Comparison of ENCODE assay signal across 8 cellular contexts in genomic region chr9:109119439-109120203, GRCh38. TPM values are rescaled to one million over a fixed set of nuclear protein-coding genes. Genes with fewer than 3 reads are reported as not detected.
DNase-seq lines count a peak whose midpoint lies in the region; TF ChIP-seq lines count a peak whose summit lies in the region.

TMEM245 (minus strand) TSS chr9:109119947; CDS start chr9:109119913, 34 bp downstream.

- TF ChIP-seq POLR2A in stomach (IDR thresholded peaks at IDR 0.05) = no peak

- H3K27me3 ChIP-seq in H9 (ENCODE audit: insufficient read depth, low read length) (no peaks in the 10 kb centered on the region), MG63 (no peaks in the 10 kb centered on the region), neural cell (ENCODE audit: insufficient read depth, low read depth, low read length) (no peaks in the 10 kb centered on the region), stomach (no peaks in the 10 kb centered on the region)

- H2AK5ac ChIP-seq in H9 (ENCODE audit: insufficient read length, low read length) = no peak within 1 kb of the TSS

- peaks cover 30 to 40% of the 10 kb centered on the region in 2 experiments for H3K4me1 Mint-ChIP-seq in H9

- H3K23ac ChIP-seq in H9 (ENCODE audit: insufficient read length, low read depth, low read length) = peak within 1 kb of the TSS; percentile 59

- no peak within 1 kb of the TSS for H2BK15ac ChIP-seq in H9 (ENCODE audit: low read depth, low read length)

- peaks cover 10% of the 10 kb centered on the region for H3K4me1 ChIP-seq in H9 (ENCODE audit: insufficient read depth, low read length)
- H3K4me1 ChIP-seq in stomach = peaks cover 37 to 53% (median 52%) of the 10 kb centered on the region in 4 donors

- H3K4ac ChIP-seq in H9 (ENCODE audit: low read depth, low read length) = no peak within 1 kb of the TSS

- TF ChIP-seq EP300 in neural cell (conservative IDR thresholded peaks at IDR 0.05; ENCODE audit: poor library complexity, severe bottlenecking) = peak; percentile 66
- no peak for TF ChIP-seq EP300 in stomach (IDR thresholded peaks at IDR 0.05)

- H2BK12ac ChIP-seq in H9 (ENCODE audit: insufficient read length, low read depth, low read length) = no peak within 1 kb of the TSS

- no peak within 1 kb of the TSS for H2BK5ac ChIP-seq in H9 (ENCODE audit: insufficient read length, low read length)

- intact Hi-C loops in stomach (cut with DNase I; ENCODE audit: low total_unique reads) = no loop called here

- no peak within 1 kb of the TSS for H4K8ac ChIP-seq in H9 (replicated peaks; ENCODE audit: insufficient read length, low read depth, low read length)

- peaks cover 38% of the 10 kb centered on the region for H3K79me2 ChIP-seq in H9 (ENCODE audit: insufficient read depth, low read length)
- peaks cover 31% of the 10 kb centered on the region for H3K79me2 ChIP-seq in neural cell (replicated peaks; ENCODE audit: insufficient read depth, low read length)

- H3K27me3 Mint-ChIP-seq in H9 (ENCODE audit: low read depth) = no peaks in the 10 kb centered on the region

- peak within 1 kb of the TSS; percentile 43 for H3K18ac ChIP-seq in H9 (ENCODE audit: insufficient read length, low read depth, low read length)

- H3K36me3 ChIP-seq in MG63 = no peaks in the 10 kb centered on the region
- no peaks in the 10 kb centered on the region for H3K36me3 ChIP-seq in neural cell (ENCODE audit: insufficient read depth, low read length)
- H3K36me3 ChIP-seq in stomach = no peaks in the 10 kb centered on the region

- H2BK120ac ChIP-seq in H9 (ENCODE audit: low read depth, low read length, poor library complexity, severe bottlenecking) = no peak within 1 kb of the TSS

- no peaks in the 10 kb centered on the region for H3K9me2 ChIP-seq in neural cell (ENCODE audit: insufficient read depth, low read length)

- H2BK20ac ChIP-seq in H9 (ENCODE audit: low read depth, low read length, poor library complexity, severe bottlenecking) = no peak within 1 kb of the TSS

- no CpG with 5 or more reads among the region's 88 CpGs for WGBS in H9 (ENCODE audit: extremely low coverage, insufficient read length, low lambda C conversion rate)
- WGBS in stomach, 5 donors = 0 to 1% (median 0%) methylated on average over 8 to 88 of the region's 88 CpGs

- no peak within 1 kb of the TSS for H4K5ac ChIP-seq in H9 (ENCODE audit: insufficient read length, low read depth, low read length)

- H3F3A ChIP-seq in neural cell (ENCODE audit: insufficient read depth, low read length, poor library complexity, severe bottlenecking) = no peaks in the 10 kb centered on the region

- H2AFZ ChIP-seq in H9 (ENCODE audit: low read length) (peak within 1 kb of the TSS; percentile 58), neural cell (ENCODE audit: low read depth, low read length) (peak within 1 kb of the TSS; percentile 33)

- H3K9ac ChIP-seq in H9 (ENCODE audit: extremely low read depth, insufficient read length, low read length) (peak within 1 kb of the TSS; percentile 95), neural cell (ENCODE audit: low read length) (peak within 1 kb of the TSS; percentile 86)

- no peak within 1 kb of the TSS for H3K27ac ChIP-seq in H9 (ENCODE audit: insufficient read length, low read depth, low read length)
- peak within 1 kb of the TSS; percentile 87 for H3K27ac ChIP-seq in neural cell (ENCODE audit: low read length)
- H3K27ac ChIP-seq in stomach = peak within 1 kb of the TSS; percentile 88 to 97 (median 93)

- peak within 1 kb of the TSS; percentile 93 to 97 for H3K4me3 Mint-ChIP-seq in H9

- peak; percentile 39 for TF ChIP-seq RAD21 in neural cell (conservative IDR thresholded peaks at IDR 0.05)

- H3K23me2 ChIP-seq in H9 (ENCODE audit: insufficient read length, low read depth, low read length, poor library complexity, severe bottlenecking) = peaks cover 9% of the 10 kb centered on the region

- peak within 1 kb of the TSS; percentile 61 to 93 (median 91); a peak in 6 of 7 replicates for H3K27ac Mint-ChIP-seq in H9

- H4K20me1 ChIP-seq in H9 (ENCODE audit: control insufficient read depth, insufficient read depth, insufficient read length) (no peaks in the 10 kb centered on the region), neural cell (ENCODE audit: insufficient read depth) (no peaks in the 10 kb centered on the region)

- TF ChIP-seq CTCF in H9 (conservative IDR thresholded peaks at IDR 0.05) = no peak
- TF ChIP-seq CTCF in neural cell (IDR thresholded peaks at IDR 0.05; ENCODE audit: poor library complexity, severe bottlenecking) = peak; percentile 39
- TF ChIP-seq CTCF in stomach (IDR thresholded peaks at IDR 0.05) = no peak

- DNase-seq in ELR (ENCODE audit: low read depth) (peak; percentile 99), H9 (peak; percentile 99), MG63 (peak; percentile 99), SHP77 treated with DMSO at 0.1 percent for 48 hours (lab: John Stamatoyannopoulos, UW) (peak; percentile 95), fibroblast of the conjunctiva (ENCODE audit: low read depth) (peak; percentile 99), stomach (peak; percentile 96)
- DNase-seq in activated effector memory CD4-positive, alpha-beta T cell treated with anti-CD3 and anti-CD28 coated beads, Interleukin-2, amount 50 U/mL, for 16 hours = peak; percentile 97

- H4K91ac ChIP-seq in H9 (ENCODE audit: insufficient read length, low read depth, low read length) = no peak within 1 kb of the TSS

- H3K56ac ChIP-seq in H9 (ENCODE audit: insufficient read length, low read depth, low read length) = peak within 1 kb of the TSS; percentile 35

- H3K14ac ChIP-seq in H9 (ENCODE audit: insufficient read depth, low read length) = peak within 1 kb of the TSS; percentile 70

- H3T11ph ChIP-seq in H9 (ENCODE audit: low read length) = no peak within 1 kb of the TSS

- H3K4me3 ChIP-seq in MG63 (peak within 1 kb of the TSS; percentile 80), neural cell (ENCODE audit: low read length) (peak within 1 kb of the TSS; percentile 98), stomach (peak within 1 kb of the TSS; percentile 79 to 98 (median 86))

- H3K9me3 ChIP-seq in H9 (ENCODE audit: control insufficient read depth, low read depth, low read length) (no peaks in the 10 kb centered on the region), MG63 (no peaks in the 10 kb centered on the region), neural cell (ENCODE audit: low read length) (no peaks in the 10 kb centered on the region), stomach (no peaks in the 10 kb centered on the region)

- H3K4me2 ChIP-seq in H9 (ENCODE audit: insufficient read depth, insufficient read length, low read length) (peak within 1 kb of the TSS; percentile 100), neural cell (ENCODE audit: low read length) (peak within 1 kb of the TSS; percentile 94)

- 0 out of 5 replicates have a peak, but pooled peaks cover 0 to 3% of the 10 kb centered on the region in 2 experiments for H3K9me3 Mint-ChIP-seq in H9

- H3K36me3 Mint-ChIP-seq in H9 (ENCODE audit: insufficient read depth in 1 of 3, low read depth in 3 of 3) = peaks cover 13 to 15% (median 14%) of the 10 kb centered on the region in 3 experiments; a peak in 6 of 7 replicates

- H3K79me1 ChIP-seq in H9 (ENCODE audit: insufficient read depth, low read depth, low read length, poor library complexity, severe bottlenecking) = peaks cover 9% of the 10 kb centered on the region

TF ChIP-seq in neural cell, 6 proteins besides CTCF, POLR2A, EP300 and RAD21:
- TF ChIP-seq TAF1 (IDR thresholded peaks at IDR 0.05; ENCODE audit: low read depth) (peak; percentile 19), REST (IDR thresholded peaks at IDR 0.05; ENCODE audit: borderline replicate concordance) (peak; percentile 34), SMC3 (conservative IDR thresholded peaks at IDR 0.05; ENCODE audit: poor library complexity) (peak; percentile 39), MXI1 (conservative IDR thresholded peaks at IDR 0.05; ENCODE audit: poor library complexity, severe bottlenecking) (peak; percentile 55), EZH2 (IDR thresholded peaks at IDR 0.05; ENCODE audit: borderline replicate concordance, insufficient read depth, low read length, poor library complexity, severe bottlenecking) (no peak), POLR2AphosphoS5 (IDR thresholded peaks at IDR 0.05) (peak; percentile 82)

RNA-seq across cellular contexts. Expression of gene TMEM245, which starts in this region (rescaled TPM):
- total RNA-seq in H9 (2021) (37.9 and 38.3 TPM in 2 replicates), stomach (100 to 1,000 TPM in 1 of 5 donors, 10 to 100 TPM in 4; 10.1 to 107 (median 74.1) TPM)
- 20.0 and 20.5 TPM in 2 replicates for total RNA-seq in MG63 (2014; rRNA removed; shearing (Covaris generic); ENCODE audit: low replicate concordance)
- polyA plus RNA-seq in neural cell (30.2 and 32.1 TPM in 2 replicates), stomach (1 to 10 TPM; 4.0 to 9.3 (median 4.7) TPM)
- 76.9 and 94.3 TPM in 2 replicates for polyA minus RNA-seq in neural cell
